Comparison of ENCODE assay signal across 2 cellular contexts in the genomic region with DNA sequence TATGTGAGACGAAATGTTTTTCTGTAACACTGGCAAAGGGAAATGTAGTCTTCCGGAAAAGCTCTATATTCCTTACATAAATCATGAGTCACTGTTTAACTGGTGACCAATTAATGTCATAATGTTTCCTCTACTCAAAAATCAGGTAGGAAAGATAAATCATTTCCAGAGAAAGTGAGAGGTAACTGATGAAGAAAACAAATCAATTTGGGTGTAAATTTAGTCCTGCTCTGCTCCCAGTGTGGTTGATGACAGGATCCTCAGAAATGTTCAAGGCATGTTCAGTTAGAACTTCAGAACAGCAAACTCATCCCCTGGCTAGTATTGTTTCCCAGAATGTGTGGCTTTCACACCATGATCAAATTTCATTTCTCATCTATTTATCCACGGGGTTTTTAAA.
TF ChIP-seq lines count a peak whose summit lies in the region.

No MANE protein-coding gene starts in this region.

TF ChIP-seq in A549, 52 proteins besides CTCF, POLR2A, EP300 and RAD21:
- TF ChIP-seq NPAS2 (CRISPR knock-in tag; IDR thresholded peaks at IDR 0.05; ENCODE audit: borderline replicate concordance) (no peak), FOSL2 (IDR thresholded peaks at IDR 0.05) (no peak), FOSL2 (CRISPR knock-in tag; IDR thresholded peaks at IDR 0.05) (peak; percentile 66)

TF ChIP-seq in K562, 482 proteins besides CTCF, POLR2A, EP300 and RAD21:
- TF ChIP-seq RB1 (IDR thresholded peaks at IDR 0.05; ENCODE audit: low read depth) (no peak), RBM25 (IDR thresholded peaks at IDR 0.05; ENCODE audit: low read depth, low read length, severe bottlenecking) (no peak), TAL1 (IDR thresholded peaks at IDR 0.05) (no peak), DIDO1 (tag; IDR thresholded peaks at IDR 0.05; ENCODE audit: low read depth) (no peak), COPS2 (conservative IDR thresholded peaks at IDR 0.05) (no peak), NFIX (CRISPR knock-in tag; IDR thresholded peaks at IDR 0.05; ENCODE audit: low read depth) (no peak)
- TF ChIP-seq, protein P1, sequence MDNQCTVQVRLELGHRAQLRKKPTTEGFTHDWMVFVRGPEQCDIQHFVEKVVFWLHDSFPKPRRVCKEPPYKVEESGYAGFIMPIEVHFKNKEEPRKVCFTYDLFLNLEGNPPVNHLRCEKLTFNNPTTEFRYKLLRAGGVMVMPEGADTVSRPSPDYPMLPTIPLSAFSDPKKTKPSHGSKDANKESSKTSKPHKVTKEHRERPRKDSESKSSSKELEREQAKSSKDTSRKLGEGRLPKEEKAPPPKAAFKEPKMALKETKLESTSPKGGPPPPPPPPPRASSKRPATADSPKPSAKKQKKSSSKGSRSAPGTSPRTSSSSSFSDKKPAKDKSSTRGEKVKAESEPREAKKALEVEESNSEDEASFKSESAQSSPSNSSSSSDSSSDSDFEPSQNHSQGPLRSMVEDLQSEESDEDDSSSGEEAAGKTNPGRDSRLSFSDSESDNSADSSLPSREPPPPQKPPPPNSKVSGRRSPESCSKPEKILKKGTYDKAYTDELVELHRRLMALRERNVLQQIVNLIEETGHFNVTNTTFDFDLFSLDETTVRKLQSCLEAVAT (IDR thresholded peaks at IDR 0.05), result no peak
